ENCODE assay signal across 8 cellular contexts in genomic region chr3:196868297-196868661, GRCh38. TPM values are rescaled to one million over a fixed set of nuclear protein-coding genes. Genes with fewer than 3 reads are reported as not detected.
DNase-seq lines count a peak whose midpoint lies in the region; ATAC-seq lines count a peak whose summit lies in the region.

No MANE protein-coding gene starts in this region.

- H3K36me3 ChIP-seq in adipocyte (ENCODE audit: control insufficient read depth, insufficient read depth, low read length, severe bottlenecking): peaks cover 5% of the 10 kb centered on the region

- H3K9me3 ChIP-seq in adipocyte (ENCODE audit: control insufficient read depth, low read length) (no peaks in the 10 kb centered on the region), right cardiac atrium (ENCODE audit: control insufficient read depth, low read length) (no peaks in the 10 kb centered on the region)

- H3K27me3 ChIP-seq in adipocyte (replicated peaks; ENCODE audit: control insufficient read depth, insufficient read depth, low read length): no peaks in the 10 kb centered on the region
- no peaks in the 10 kb centered on the region for H3K27me3 ChIP-seq in right cardiac atrium (ENCODE audit: control insufficient read depth, insufficient read depth)

- under 1% methylated on average over 29 of the region's 29 CpGs for WGBS in right cardiac atrium

- intact Hi-C loops in right cardiac atrium (cut with DNase I): loop anchor here in 2 of 4 donors (5.0 to 10.0 kb wide), 2 partner anchors 74 to 77 kb away; partner anchors contain the start of gene NCBP2 (in 2 of the 2)
- intact Hi-C loops in sciatic nerve (cut with DNase I): no loop called here

- H3K9ac ChIP-seq in adipocyte (ENCODE audit: low read length): peak overlapping the region; percentile 98

- peak overlapping the region; percentile 94 for H3K27ac ChIP-seq in right cardiac atrium (ENCODE audit: low read length)

- H3K4me3 ChIP-seq in adipocyte (ENCODE audit: low read length) (peak overlapping the region; percentile 99), right cardiac atrium (ENCODE audit: low read length) (peak overlapping the region; percentile 82)

- ATAC-seq in HG02623 (IDR thresholded peaks at IDR 0.05; ENCODE audit: unreplicated experiment) (peak; percentile 15), right cardiac atrium (peak; percentile 4 to 27), sciatic nerve (no peak)

- DNase-seq in activated gamma-delta T cell treated with Interleukin-2 at 50 U/mL for 16 hours (peak; percentile 4), activated gamma-delta T cell (lab: John Stamatoyannopoulos, UW) (no peak), NCI-H226 (peak; percentile 6), adipocyte (ENCODE audit: low read depth) (peak; percentile 65), right cardiac atrium (no peak), sciatic nerve (ENCODE audit: low spot score) (peak; percentile 59), medulla oblongata (ENCODE audit: extremely low spot score) (no peak)

- H3K4me1 ChIP-seq in adipocyte (ENCODE audit: control insufficient read depth, insufficient read depth, low read length): peaks cover 21% of the 10 kb centered on the region
- H3K4me1 ChIP-seq in right cardiac atrium (ENCODE audit: control insufficient read depth, insufficient read depth, low read length): no peaks in the 10 kb centered on the region

RNA-seq across cellular contexts. Expression of gene SENP5, which starts 0.6 kb away (rescaled TPM):
- total RNA-seq in right cardiac atrium (10 to 100 TPM; 19.9 to 31.0 (median 21.7) TPM), sciatic nerve (50.3 TPM)
- 9.3 TPM for polyA plus RNA-seq in right cardiac atrium

Comparison
In these comparisons a context has a peak if more than half of its experiments do, and no peak if none do; other contexts are left out.
1. DNase-seq: peak in activated gamma-delta T cell treated with Interleukin-2 at 50 U/mL for 16 hours (single experiment), NCI-H226 (single experiment), adipocyte (single experiment) and sciatic nerve (single experiment); none in activated gamma-delta T cell (single experiment), right cardiac atrium (0 of 3) and medulla oblongata (single experiment).